15 cellular contexts compared by ENCODE assay signal in genomic region chr3:43365601-43366305, GRCh38.
"Had no signal": no experiment of that assay in that cellular context is flagged by ENCODE, and none has a peak within 500 bp of the region (broad histone marks: within the 10 kb centered on the region; RNA-seq: fewer than 3 reads in every experiment).

No MANE protein-coding gene starts in this region.

- H3K36me3 ChIP-seq: prostate gland, SJSA1 had no signal

- ATAC-seq: activated CD4-positive, CD25-positive, alpha-beta regulatory T cell treated with anti-CD3 and anti-CD28 coated beads, Interleukin-2, amount 50 U/mL, for 24 hours; activated T-cell treated with anti-CD3 and anti-CD28 coated beads, Interleukin-2, amount 50 U/mL, for 72 hours; body of pancreas; foreskin keratinocyte; naive thymus-derived CD8-positive, alpha-beta T cell had no signal

- H3K27ac ChIP-seq: body of pancreas, foreskin keratinocyte, prostate gland, SJSA1 had no signal

- H3K4me1 ChIP-seq: body of pancreas, foreskin keratinocyte, prostate gland, SJSA1 had no signal

- H3K27me3 ChIP-seq: body of pancreas, foreskin keratinocyte, SJSA1, spleen had no signal

- DNase-seq: activated naive CD8-positive, alpha-beta T cell treated with anti-CD3 and anti-CD28 coated beads for 36 hours; activated T-cell treated with anti-CD3 and anti-CD28 coated beads, Interleukin-2, amount 50 U/mL, for 72 hours; amygdala; body of pancreas; effector CD8-positive, alpha-beta T cell; foreskin keratinocyte; left cardiac atrium; mammary epithelial cell; mucosa of descending colon; naive thymus-derived CD8-positive, alpha-beta T cell; nucleus accumbens; spleen had no signal

- H3K4me3 ChIP-seq: body of pancreas, mucosa of descending colon, prostate gland, SJSA1, spleen had no signal

- H3K9me3 ChIP-seq: body of pancreas, mucosa of descending colon, prostate gland, SJSA1, spleen had no signal
